In the genomic region with DNA sequence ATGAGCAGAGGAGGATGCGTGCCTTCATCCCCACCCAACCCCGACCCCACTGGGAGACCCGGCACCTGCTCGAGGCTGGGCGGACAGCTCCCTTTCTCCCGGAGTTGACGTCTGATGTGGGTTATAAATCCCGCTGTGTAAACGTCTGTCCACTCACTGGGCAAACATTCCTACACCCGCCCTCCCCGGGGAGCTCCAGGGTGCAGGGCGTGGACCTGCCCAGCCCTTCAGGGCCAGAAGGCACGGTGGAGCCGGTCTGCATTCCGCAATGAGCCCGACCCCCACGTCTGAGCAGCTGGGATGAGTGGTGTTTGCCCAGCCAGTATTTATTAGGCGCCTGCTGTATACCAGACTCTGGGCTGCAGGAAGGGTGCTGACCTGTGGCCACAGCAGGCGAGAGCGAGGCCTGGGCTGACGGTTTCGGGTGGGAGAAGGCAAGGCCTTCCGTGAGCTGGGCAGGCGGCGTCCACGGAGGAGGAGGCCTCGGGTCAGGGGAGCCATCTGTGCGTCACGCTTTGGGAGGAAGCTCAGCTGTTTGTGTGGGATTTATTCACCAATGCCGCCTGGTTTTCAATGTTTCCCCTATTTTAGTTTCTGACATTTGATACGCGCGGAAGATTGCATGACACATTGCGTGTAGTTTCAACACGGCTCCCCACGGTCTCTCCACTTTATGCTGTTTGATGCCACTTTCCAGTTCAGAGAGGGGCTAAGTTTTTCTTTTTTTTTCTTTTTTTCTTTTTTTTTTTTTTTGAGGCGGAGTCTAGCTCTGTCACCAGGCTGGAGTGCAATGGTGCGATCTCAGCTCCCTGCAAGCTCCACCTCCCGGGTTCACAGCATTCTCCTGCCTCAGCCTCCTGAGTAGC, we compare ENCODE assay signal across 10 cellular contexts. TPM values are rescaled to one million over a fixed set of nuclear protein-coding genes. Genes with fewer than 3 reads are reported as not detected.
A peak's percentile ranks its signal among the peaks of the same experiment; 100 is the strongest.
DNase-seq lines count a peak whose midpoint lies in the region; ATAC-seq and TF ChIP-seq lines count a peak whose summit lies in the region.
"Had no signal": no experiment of that assay in that cellular context is flagged by ENCODE, and none has a peak within 500 bp of the region (broad histone marks: within the 10 kb centered on the region; RNA-seq: fewer than 3 reads in every experiment).

No MANE protein-coding gene starts in this region.

- peak; percentile 78 for DNase-seq in GM03348 (ENCODE audit: low spot score)
- peak; percentile 43 for DNase-seq in RKO (ENCODE audit: low spot score)
- DNase-seq in foreskin keratinocyte = peak; percentile 82 to 88
- peak; percentile 77 for DNase-seq in sciatic nerve (ENCODE audit: low spot score)
- no peak for DNase-seq in T-helper 1 cell
- DNase-seq in occipital lobe (lab: John Stamatoyannopoulos, UW) = no peak
- no peak for DNase-seq in stimulated activated CD4-positive, alpha-beta T cell treated with anti-CD3 and anti-CD28 coated beads, Interleukin-15, amount 100 ng/mL, for 24 hours
- no peak for DNase-seq in NCI-H1105 treated with DMSO at 0.1 percent for 48 hours (lab: John Stamatoyannopoulos, UW)
- DNase-seq: activated CD8-positive, alpha-beta memory T cell treated with anti-CD3 and anti-CD28 coated beads, Interleukin-2, amount 10 ng/mL, durations not matched to agents 7 days and 5 days had no signal

- H3K27me3 ChIP-seq in foreskin keratinocyte = no peaks in the 10 kb centered on the region

- H3K27ac ChIP-seq in foreskin keratinocyte = no peak overlapping the region

- ATAC-seq in foreskin keratinocyte (no peak), sciatic nerve (peak; percentile 69)
- ATAC-seq: activated CD8-positive, alpha-beta memory T cell treated with anti-CD3 and anti-CD28 coated beads, Interleukin-2, amount 10 ng/mL, durations not matched to agents 7 days and 5 days had no signal

- no peaks in the 10 kb centered on the region for H3K4me1 ChIP-seq in foreskin keratinocyte

- intact Hi-C loops in sciatic nerve (cut with DNase I) = no loop called here

- TF ChIP-seq CTCF in foreskin keratinocyte (conservative IDR thresholded peaks at IDR 0.05) = no peak

RNA-seq across cellular contexts. Expression of gene MISP, which starts 2.0 kb away (rescaled TPM):
- total RNA-seq in foreskin keratinocyte (50.0 and 55.4 TPM in 2 replicates), sciatic nerve (0.45 TPM), occipital lobe (not detected)
- polyA plus RNA-seq in foreskin keratinocyte = 40.2 and 45.5 TPM in 2 replicates
- total RNA-seq: activated CD8-positive, alpha-beta memory T cell treated with anti-CD3 and anti-CD28 coated beads, Interleukin-2, amount 10 ng/mL, durations not matched to agents 7 days and 5 days; neural crest cell had no signal

RNA-seq across cellular contexts. Expression of gene PALM, which starts 44.1 kb away (rescaled TPM):
- 0.04 and 0.10 TPM in 2 replicates for total RNA-seq in foreskin keratinocyte
- 0.03 and 0.06 TPM in 2 replicates for polyA plus RNA-seq in foreskin keratinocyte
- total RNA-seq in sciatic nerve = 130 TPM
- total RNA-seq in occipital lobe = 95.9 TPM
- total RNA-seq: activated CD8-positive, alpha-beta memory T cell treated with anti-CD3 and anti-CD28 coated beads, Interleukin-2, amount 10 ng/mL, durations not matched to agents 7 days and 5 days had no signal

RNA-seq across cellular contexts. Expression of gene PTBP1, which starts 44.4 kb away (rescaled TPM):
- total RNA-seq in foreskin keratinocyte = 222 and 244 TPM in 2 replicates
- 186 and 237 TPM in 2 replicates for polyA plus RNA-seq in foreskin keratinocyte
- 217 TPM for total RNA-seq in sciatic nerve
- 33.5 TPM for total RNA-seq in occipital lobe

RNA-seq across cellular contexts. Expression of gene PRSS57, which starts 57.6 kb away (rescaled TPM):
- total RNA-seq in foreskin keratinocyte (not detected in 2 replicates), sciatic nerve (not detected), occipital lobe (not detected)
- not detected in 2 replicates for polyA plus RNA-seq in foreskin keratinocyte
- total RNA-seq: neural crest cell had no signal

Comparison
In these comparisons a context has a peak if more than half of its experiments do, and no peak if none do; other contexts are left out.
1. DNase-seq: peak in GM03348 (single experiment), RKO (single experiment), foreskin keratinocyte (2 of 2) and sciatic nerve (single experiment); none in T-helper 1 cell (0 of 5), occipital lobe (single experiment), stimulated activated CD4-positive, alpha-beta T cell treated with anti-CD3 and anti-CD28 coated beads, Interleukin-15, amount 100 ng/mL, for 24 hours (single experiment) and NCI-H1105 treated with DMSO at 0.1 percent for 48 hours (single experiment).
2. RNA of gene MISP, which starts 2.0 kb away (total RNA-seq): 50.0 to 55.4 TPM in foreskin keratinocyte; 0.45 TPM in sciatic nerve (single experiment) and not detected in occipital lobe (single experiment); every median in the first group is over 10 times any median in the second.
3. RNA of gene PALM, which starts 44.1 kb away (total RNA-seq): 130 TPM in sciatic nerve (single experiment) and 95.9 TPM in occipital lobe (single experiment); 0.04 to 0.10 TPM in foreskin keratinocyte; every median in the first group is over 10 times any median in the second.